In genomic region chr14:52950410-52950897, GRCh38 we compare ENCODE assay signal across 8 cellular contexts. TPM values are rescaled to one million over a fixed set of nuclear protein-coding genes. Genes with fewer than 3 reads are reported as not detected.
DNase-seq lines count a peak whose midpoint lies in the region; ATAC-seq and TF ChIP-seq lines count a peak whose summit lies in the region.

No MANE protein-coding gene starts in this region.

- H3K36me3 ChIP-seq in ectodermal cell (ENCODE audit: control insufficient read depth, insufficient read depth, low read length) = no peaks in the 10 kb centered on the region
- peaks cover 1 to 3% of the 10 kb centered on the region in 2 donors for H3K36me3 ChIP-seq in lung (ENCODE audit: control insufficient read depth in 2 of 2, insufficient read depth in 2 of 2, low read length in 2 of 2)
- no peaks in the 10 kb centered on the region for H3K36me3 ChIP-seq in stomach smooth muscle (ENCODE audit: control insufficient read depth in 2 of 2, insufficient read depth in 2 of 2, low read length in 2 of 2)

- 0 out of 2 replicates have a peak, but pooled peaks have one; percentile 5 for TF ChIP-seq CTCF in WI38 (IDR thresholded peaks at IDR 0.05; ENCODE audit: low read depth, low read length)
- no peak for TF ChIP-seq CTCF in lung (IDR thresholded peaks at IDR 0.05; ENCODE audit: control extremely low read depth, extremely low read depth)

- H3K9me3 ChIP-seq in ectodermal cell (ENCODE audit: control insufficient read depth, low read length) = no peaks in the 10 kb centered on the region
- no peaks in the 10 kb centered on the region for H3K9me3 ChIP-seq in lung (ENCODE audit: control insufficient read depth in 2 of 2, insufficient read depth in 1 of 2, low read length in 1 of 2)
- no peaks in the 10 kb centered on the region for H3K9me3 ChIP-seq in stomach smooth muscle (ENCODE audit: control insufficient read depth in 2 of 2, low read length in 2 of 2)

- H3K27me3 ChIP-seq in ectodermal cell (ENCODE audit: control insufficient read depth, insufficient read depth, low read length, poor library complexity, severe bottlenecking) (no peaks in the 10 kb centered on the region), lung (ENCODE audit: control insufficient read depth, insufficient read depth) (no peaks in the 10 kb centered on the region), stomach smooth muscle (ENCODE audit: control insufficient read depth in 1 of 2, insufficient read depth in 2 of 2, low read length in 2 of 2) (no peaks in the 10 kb centered on the region)

- H3K4me1 ChIP-seq in ectodermal cell (ENCODE audit: control insufficient read depth, insufficient read depth, low read length) (peaks cover 27% of the 10 kb centered on the region), lung (ENCODE audit: control insufficient read depth in 2 of 2, insufficient read depth in 2 of 2, low read length in 2 of 2) (peaks cover 4 to 13% of the 10 kb centered on the region in 2 donors), stomach smooth muscle (ENCODE audit: control insufficient read depth, insufficient read depth, low read length) (peaks cover 17% of the 10 kb centered on the region)

- H3K4me3 ChIP-seq in WI38 (ENCODE audit: low read depth, low read length) (peak overlapping the region; percentile 98), ectodermal cell (ENCODE audit: insufficient read depth, low read depth, low read length) (peak overlapping the region; percentile 98), lung (peak overlapping the region; percentile 68), stomach smooth muscle (ENCODE audit: low read length in 2 of 2) (peak overlapping the region; percentile 99 to 100)

- H3K9ac ChIP-seq in stomach smooth muscle (ENCODE audit: low read length in 2 of 2) = peak overlapping the region; percentile 97 to 99

- WGBS in ectodermal cell, 2 experiments = 0% methylated on average over 56 of the region's 56 CpGs
- 0 to 1% methylated on average over 29 to 56 of the region's 56 CpGs for WGBS in lung, 2 donors

- peak; percentile 3 for DNase-seq in stimulated activated CD4-positive, alpha-beta T cell treated with anti-CD3 and anti-CD28 coated beads, Interleukin-12 subunit alpha, Interleukin-12 subunit beta, amount 100 ng/mL, for 4 hours
- DNase-seq in stimulated activated CD4-positive, alpha-beta T cell treated with anti-CD3 and anti-CD28 coated beads, Interleukin-1b, Interleukin-23, amount 100 ng/mL, for 48 hours = no peak
- DNase-seq in HuH-7.5 (ENCODE audit: low spot score) (peak; percentile 36), lung (ENCODE audit: low spot score) (peak; percentile 44), Kasumi-1 (lab: John Stamatoyannopoulos, UW) (no peak)

- H3K27ac ChIP-seq in ectodermal cell (ENCODE audit: insufficient read depth, low read depth, low read length, poor library complexity, severe bottlenecking) (peak overlapping the region; percentile 94), lung (ENCODE audit: low read depth in 1 of 2, low read length in 1 of 2) (peak overlapping the region; percentile 94 to 98), stomach smooth muscle (ENCODE audit: low read length) (peak overlapping the region; percentile 98)

- ATAC-seq in lung (ENCODE audit: insufficient read depth, low FRiP score) = peak; percentile 36

RNA-seq across cellular contexts. Expression of gene FERMT2, which starts 0.4 kb away (rescaled TPM):
- 90.5 TPM for polyA plus RNA-seq in ectodermal cell (2013, experiment 1 of 4)
- 101 TPM for polyA plus RNA-seq in ectodermal cell (2013, experiment 2 of 4)
- polyA plus RNA-seq in ectodermal cell (2013, experiment 3 of 4) = 83.2 TPM
- polyA plus RNA-seq in ectodermal cell (2013, experiment 4 of 4) = 90.3 TPM
- 100 to 1,000 TPM in 1 of 2 donors, 10 to 100 TPM in 1; 88.5 to 170 TPM for total RNA-seq in lung
- polyA plus RNA-seq in lung = 10 to 100 TPM; 33.2 to 44.8 TPM

Comparison
In these comparisons a context has a peak if more than half of its experiments do, and no peak if none do; other contexts are left out.
1. DNase-seq: peak in stimulated activated CD4-positive, alpha-beta T cell treated with anti-CD3 and anti-CD28 coated beads, Interleukin-12 subunit alpha, Interleukin-12 subunit beta, amount 100 ng/mL, for 4 hours (single experiment), HuH-7.5 (single experiment) and lung (single experiment); none in stimulated activated CD4-positive, alpha-beta T cell treated with anti-CD3 and anti-CD28 coated beads, Interleukin-1b, Interleukin-23, amount 100 ng/mL, for 48 hours (single experiment) and Kasumi-1 (0 of 2).
2. Peak in every context shown above with its lines, with median percentiles within 50 percentile points of each other: H3K4me3 ChIP-seq and H3K27ac ChIP-seq.